ENCODE assay signal across 7 cellular contexts in genomic region chr22:32985899-32986772, GRCh38.
A peak's percentile ranks its signal among the peaks of the same experiment; 100 is the strongest.
DNase-seq lines count a peak whose midpoint lies in the region; ATAC-seq and TF ChIP-seq lines count a peak whose summit lies in the region.

No MANE protein-coding gene starts in this region.

- no peak overlapping the region for H3K27ac ChIP-seq in colonic mucosa

- DNase-seq in NCI-H1048 (lab: John Stamatoyannopoulos, UW) (peak; percentile 15), UCSD-AML1 (lab: John Stamatoyannopoulos, UW; ENCODE audit: unreplicated experiment) (peak; percentile 63), colonic mucosa (peak; percentile 79), left kidney (ENCODE audit: low read depth, low spot score) (peak; percentile 96)
- DNase-seq in stimulated activated CD4-positive, alpha-beta T cell treated with anti-CD3 and anti-CD28 coated beads, Interleukin-4, amount 100 ng/mL, for 1 hour, result peak; percentile 23

- no peaks in the 10 kb centered on the region for H3K9me3 ChIP-seq in colonic mucosa

- no peaks in the 10 kb centered on the region for H3K36me3 ChIP-seq in colonic mucosa

- ATAC-seq in GM21447 (IDR thresholded peaks at IDR 0.05; ENCODE audit: unreplicated experiment), result no peak

- H3K9ac ChIP-seq in colonic mucosa (ENCODE audit: low read depth in 2 of 2, low read length in 2 of 2), result no peak overlapping the region

- TF ChIP-seq CTCF in GM12873 (IDR thresholded peaks at IDR 0.05; ENCODE audit: insufficient read depth, low read depth, low read length, missing control alignments) (peak; percentile 92), colonic mucosa (IDR thresholded peaks at IDR 0.05) (peak; percentile 79)

- H3K4me1 ChIP-seq in colonic mucosa, result no peaks in the 10 kb centered on the region

- no peak overlapping the region for H3K4me3 ChIP-seq in colonic mucosa

- no peaks in the 10 kb centered on the region for H3K27me3 ChIP-seq in colonic mucosa

- intact Hi-C loops in colonic mucosa (cut with DNase I), result no loop called here

Comparison
In these comparisons a context has a peak if more than half of its experiments do, and no peak if none do; other contexts are left out.
1. DNase-seq: peak in every context shown above with its lines; median percentile 96 in left kidney; 79 in colonic mucosa; 63 in UCSD-AML1; 23 in stimulated activated CD4-positive, alpha-beta T cell treated with anti-CD3 and anti-CD28 coated beads, Interleukin-4, amount 100 ng/mL, for 1 hour; 15 in NCI-H1048.